Comparison of ENCODE assay signal across 32 cellular contexts in genomic region chr5:170761048-170761707, GRCh38. TPM values are rescaled to one million over a fixed set of nuclear protein-coding genes. Genes with fewer than 3 reads are reported as not detected.
"Had no signal": no experiment of that assay in that cellular context is flagged by ENCODE, and none has a peak within 500 bp of the region (broad histone marks: within the 10 kb centered on the region; RNA-seq: fewer than 3 reads in every experiment).

No MANE protein-coding gene starts in this region.

- H3K27me3 ChIP-seq: brain microvascular endothelial cell, esophagus muscularis mucosa, foreskin keratinocyte, heart left ventricle, stomach, thyroid gland, upper lobe of right lung had no signal

- DNase-seq: activated CD4-positive, alpha-beta T cell treated with anti-CD3 and anti-CD28 coated beads for 48 hours; activated CD4-positive, alpha-beta T cell treated with anti-CD3 and anti-CD28 coated beads, Interleukin-2, amount 50 U/mL, for 48 hours; activated CD8-positive, alpha-beta memory T cell treated with anti-CD3 and anti-CD28 coated beads for 24 hours; activated gamma-delta T cell treated with Interleukin-2 at 50 U/mL for 16 hours; activated naive CD4-positive, alpha-beta T cell treated with anti-CD3 and anti-CD28 coated beads, Interleukin-2, amount 50 U/mL, for 16 hours; amniotic stem cell; brain microvascular endothelial cell; foreskin keratinocyte; heart left ventricle; hypothalamus; kidney glomerular epithelial cell; retina; small intestine; stimulated activated CD4-positive, alpha-beta T cell treated with anti-CD3 and anti-CD28 coated beads, Interleukin-4, amount 100 ng/mL, for 24 hours; stimulated activated CD8-positive, alpha-beta memory T cell treated with anti-CD3 and anti-CD28 coated beads, Interleukin-4, amount 100 ng/mL, for 48 hours; stimulated activated naive B cell treated with anti-CD40 and anti-IgM and Interleukin-4, amounts not matched to agents 10 μg/mL and 1 μg/mL and 100 μg/mL, for 72 hours; stomach; SW 1271; T-helper 9 cell; thyroid gland; upper lobe of right lung had no signal

- H3K4me3 ChIP-seq: esophagus muscularis mucosa, heart left ventricle, lung, stomach, thyroid gland, upper lobe of right lung had no signal

- FAIRE-seq: astrocyte, small intestine, TTC549 had no signal

- H3K27ac ChIP-seq: brain microvascular endothelial cell, esophagus muscularis mucosa, foreskin keratinocyte, neutrophil, thyroid gland, upper lobe of right lung, VCaP had no signal

- H3K4me1 ChIP-seq: foreskin keratinocyte had no signal

- H3K36me3 ChIP-seq: brain microvascular endothelial cell, esophagus muscularis mucosa, heart left ventricle, neutrophil, stomach, thyroid gland, upper lobe of right lung had no signal

- H3K9me3 ChIP-seq: esophagus muscularis mucosa, heart left ventricle, neutrophil, stomach, thyroid gland, upper lobe of right lung had no signal

- ATAC-seq: activated CD4-positive, CD25-positive, alpha-beta regulatory T cell treated with anti-CD3 and anti-CD28 coated beads, Interleukin-2, amount 50 U/mL, for 24 hours; foreskin keratinocyte; heart left ventricle; left lobe of liver; sciatic nerve; stimulated activated naive B cell treated with anti-CD40 and anti-IgM and Interleukin-4, amounts not matched to agents 10 μg/mL and 1 μg/mL and 100 μg/mL, for 72 hours; upper lobe of right lung had no signal

RNA-seq across cellular contexts. Expression of gene GABRP, which starts 22.3 kb away (rescaled TPM):
- total RNA-seq: chondrocyte, foreskin keratinocyte, osteocyte, thyroid gland, upper lobe of right lung had no signal
- polyA plus RNA-seq: foreskin keratinocyte had no signal
